21 cellular contexts compared by ENCODE assay signal in the genomic region with DNA sequence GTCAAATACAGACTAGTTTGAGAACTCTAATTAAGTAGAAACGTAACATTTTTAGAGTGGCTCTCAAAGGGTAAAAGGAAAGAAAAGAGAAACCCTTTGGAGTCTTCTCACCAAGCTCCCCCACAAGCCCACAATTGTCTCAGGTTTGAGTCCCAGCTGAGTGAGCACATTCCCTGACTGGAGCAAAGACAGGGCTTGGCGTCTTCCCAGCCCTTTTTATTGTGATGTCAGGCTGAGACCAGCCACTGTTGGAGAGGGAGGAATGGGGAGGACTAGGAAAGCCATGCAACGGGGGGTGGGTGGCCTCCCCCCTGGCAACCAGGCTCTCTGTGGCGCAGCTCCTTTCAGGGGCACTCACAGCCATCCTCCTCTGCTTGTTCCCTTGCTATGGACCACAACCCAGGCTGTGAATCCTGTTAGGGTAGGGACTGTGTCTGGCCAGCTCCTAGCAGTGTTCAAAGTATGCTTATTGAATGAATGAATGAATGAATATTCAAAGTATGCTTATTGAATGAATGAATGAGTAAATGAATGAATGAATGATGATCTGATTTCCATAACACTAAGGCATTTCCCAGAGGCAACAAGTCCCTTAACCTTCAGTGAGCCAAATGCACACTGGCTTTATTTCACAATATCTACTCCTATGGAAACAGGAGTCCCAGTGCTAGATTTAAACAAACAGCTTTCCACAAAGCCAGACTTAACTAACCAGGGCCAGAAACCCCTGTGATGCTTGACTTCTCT.
DNase-seq lines count a peak whose midpoint lies in the region; ATAC-seq, FAIRE-seq and TF ChIP-seq lines count a peak whose summit lies in the region.
"Had no signal": no experiment of that assay in that cellular context is flagged by ENCODE, and none has a peak within 500 bp of the region (broad histone marks: within the 10 kb centered on the region; RNA-seq: fewer than 3 reads in every experiment).

No MANE protein-coding gene starts in this region.

- H3K9me3 ChIP-seq in K562 (replicated peaks; ENCODE audit: control insufficient read depth, insufficient read depth, low read depth, low read length): no peaks in the 10 kb centered on the region
- no peaks in the 10 kb centered on the region for H3K9me3 ChIP-seq in vagina
- H3K9me3 ChIP-seq in MG63: no peaks in the 10 kb centered on the region
- H3K9me3 ChIP-seq: BE2C, Caco-2, HAP-1 had no signal

- H3K27ac ChIP-seq in K562 (ENCODE audit: extremely low read depth, low read depth, low read length): no peak overlapping the region
- no peak overlapping the region for H3K27ac ChIP-seq in vagina
- H3K27ac ChIP-seq: GM23248 had no signal

- H3K36me3 ChIP-seq in K562 (ENCODE audit: control insufficient read depth, insufficient read depth, low read length): no peaks in the 10 kb centered on the region
- no peaks in the 10 kb centered on the region for H3K36me3 ChIP-seq in vagina
- no peaks in the 10 kb centered on the region for H3K36me3 ChIP-seq in MG63
- H3K36me3 ChIP-seq: BE2C, HAP-1 had no signal

- no peak for TF ChIP-seq RAD21 in K562 (CRISPR knock-in tag; conservative IDR thresholded peaks at IDR 0.05 in 1 of 2, IDR thresholded peaks at IDR 0.05 in 1 of 2)

- no peaks in the 10 kb centered on the region for H4K20me1 ChIP-seq in K562 (replicated peaks; ENCODE audit: control insufficient read depth, insufficient read depth, low read length)

- no TSS peak for BruUV-seq in K562 (replicated peaks; lab: Mats Ljungman, UMichigan)

- H3K27me3 ChIP-seq in K562 (ENCODE audit: control insufficient read depth in 2 of 2, insufficient read depth in 2 of 2, low read length in 2 of 2): no peaks in the 10 kb centered on the region
- H3K27me3 ChIP-seq in vagina: no peaks in the 10 kb centered on the region
- no peaks in the 10 kb centered on the region for H3K27me3 ChIP-seq in MG63
- H3K27me3 ChIP-seq: BE2C had no signal

- TF ChIP-seq CTCF in K562 (IDR thresholded peaks at IDR 0.05 in 2 of 3, conservative IDR thresholded peaks at IDR 0.05 in 1 of 3; ENCODE audit: insufficient read depth in 2 of 3, low read depth in 1 of 3, low read length in 3 of 3): no peak
- no peak for TF ChIP-seq CTCF in vagina (IDR thresholded peaks at IDR 0.05)

- CTCF ChIA-PET in K562 (lab: Yijun Ruan, JAX; ENCODE audit: low intra/inter-chr PET ratio): no interaction called here

- FAIRE-seq in K562 (lab: Jason Lieb, UNC): no peak
- FAIRE-seq: GM19239, HTR-8/SVneo had no signal

- DNase-seq in C1 segment of cervical spinal cord (lab: John Stamatoyannopoulos, UW) (peak in 9 of 14 donors; percentile 0 to 21 (median 9)), K562 (ENCODE audit: extremely low read depth in 1 of 4, low spot score in 3 of 4) (no peak), inferior parietal cortex (ENCODE audit: extremely low spot score) (peak; percentile 17), posterior cingulate gyrus (peak in 7 of 10 donors; percentile 14 to 80 (median 28)), vagina (ENCODE audit: extremely low spot score in 2 of 2) (no peak), MG63 (no peak)
- DNase-seq: BE2C; Caco-2; CD4-positive, alpha-beta T cell; GDM1; GM23248; NCI-H1092 treated with DMSO at 0.1 percent for 48 hours; NCI-H2081; NCI-H510A treated with DMSO at 0.1 percent for 48 hours; NCI-H774; SHP77 had no signal

- no peak overlapping the region for H2AFZ ChIP-seq in K562 (ENCODE audit: low read depth, low read length)
- H2AFZ ChIP-seq: GM23248 had no signal

- H3K9ac ChIP-seq in K562 (ENCODE audit: insufficient read depth in 1 of 2, low read depth in 2 of 2, low read length in 2 of 2): no peak overlapping the region
- H3K9ac ChIP-seq: GM23248 had no signal

- intact Hi-C loops in K562 (cut with micrococcal nuclease): no loop called here
- intact Hi-C loops in posterior cingulate gyrus (cut with DNase I): no loop called here
- intact Hi-C loops in vagina (cut with DNase I): loop anchor here (5.0 kb wide), 1 partner anchor 1497 kb away; no protein-coding TSS in a partner anchor

- no peak overlapping the region for H3K4me3 ChIP-seq in K562
- H3K4me3 ChIP-seq in vagina: no peak overlapping the region
- no peak overlapping the region for H3K4me3 ChIP-seq in MG63
- H3K4me3 ChIP-seq: GM23248, HAP-1 had no signal

- TF ChIP-seq POLR2A in K562 (conservative IDR thresholded peaks at IDR 0.05) (no peak), vagina (IDR thresholded peaks at IDR 0.05) (no peak)

- no peak for TF ChIP-seq EP300 in K562 (IDR thresholded peaks at IDR 0.05; ENCODE audit: low read length)

- no peak overlapping the region for H3K4me2 ChIP-seq in K562 (ENCODE audit: insufficient read depth, low read length)

- POLR2A ChIA-PET in K562 (lab: Yijun Ruan, JAX): no interaction called here

- no peak for ATAC-seq in K562
- no peak for ATAC-seq in HG02885 (IDR thresholded peaks at IDR 0.05; ENCODE audit: poor library complexity, unreplicated experiment)
- ATAC-seq in HG03520 (IDR thresholded peaks at IDR 0.05; ENCODE audit: unreplicated experiment): no peak

- WGBS in K562 (ENCODE audit: insufficient coverage, low coverage, missing lambda C conversion rate): 6% methylated on average over 3 of the region's 4 CpGs

- H3K9me1 ChIP-seq in K562 (ENCODE audit: control insufficient read depth, insufficient read depth, low read length): no peaks in the 10 kb centered on the region

- H3K4me1 ChIP-seq in K562 (replicated peaks in 1 of 2; ENCODE audit: control insufficient read depth in 2 of 2, insufficient read depth in 2 of 2, low read length in 2 of 2) (no peaks in the 10 kb centered on the region), vagina (no peaks in the 10 kb centered on the region)
- H3K4me1 ChIP-seq: BE2C, Caco-2, HAP-1 had no signal

- in situ Hi-C loops in K562 (cut with MboI): no loop called here

- no peaks in the 10 kb centered on the region for H3K79me2 ChIP-seq in K562 (ENCODE audit: control insufficient read depth, insufficient read depth, low read length)

TF ChIP-seq in K562, 482 proteins besides CTCF, POLR2A, EP300 and RAD21:
- TF ChIP-seq ZNF24 (IDR thresholded peaks at IDR 0.05): peak; percentile 59; the same call in 1 of the 2 replicates
- no peak for TF ChIP-seq MYC (IDR thresholded peaks at IDR 0.05; ENCODE audit: low read depth, low read length)
- TF ChIP-seq MYC (CRISPR knock-in tag; IDR thresholded peaks at IDR 0.05; ENCODE audit: borderline replicate concordance, low read depth): no peak

Comparison
In these comparisons a context has a peak if more than half of its experiments do, and no peak if none do; other contexts are left out.
1. DNase-seq: peak in C1 segment of cervical spinal cord (9 of 14), inferior parietal cortex (single experiment) and posterior cingulate gyrus (7 of 10); none in K562 (0 of 4), vagina (0 of 2) and MG63 (single experiment).